In the genomic region with DNA sequence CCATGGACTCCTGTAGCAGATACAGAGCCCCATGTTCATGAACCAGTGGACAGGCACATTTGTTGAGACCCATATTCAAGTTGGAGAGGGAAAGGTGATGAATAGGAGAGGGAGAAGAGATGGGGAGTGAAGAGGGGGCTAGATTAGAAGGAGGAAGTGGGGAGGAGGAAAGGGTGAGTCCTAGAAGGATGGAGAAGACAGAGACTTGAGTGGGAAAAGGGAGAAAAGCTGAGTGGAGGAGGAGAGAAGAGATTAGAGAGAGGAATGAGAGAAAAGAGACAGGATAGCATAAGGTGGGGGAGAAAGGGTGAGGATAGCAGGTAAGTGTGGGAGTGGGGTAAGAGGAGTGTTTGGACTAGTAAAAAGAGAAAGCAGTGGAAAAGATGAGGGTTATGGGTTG, we compare ENCODE assay signal across 22 cellular contexts. TPM values are rescaled to one million over a fixed set of nuclear protein-coding genes. Genes with fewer than 3 reads are reported as not detected.
DNase-seq lines count a peak whose midpoint lies in the region; ATAC-seq, FAIRE-seq and TF ChIP-seq lines count a peak whose summit lies in the region.
"Had no signal": no experiment of that assay in that cellular context is flagged by ENCODE, and none has a peak within 500 bp of the region (broad histone marks: within the 10 kb centered on the region; RNA-seq: fewer than 3 reads in every experiment).

No MANE protein-coding gene starts in this region.

- no peak for TF ChIP-seq RAD21 in K562 (CRISPR knock-in tag; conservative IDR thresholded peaks at IDR 0.05 in 1 of 2, IDR thresholded peaks at IDR 0.05 in 1 of 2)

- peaks cover 9 to 32% of the 10 kb centered on the region in 2 experiments; a peak in 4 of 5 replicates for H3K27me3 ChIP-seq in K562 (ENCODE audit: control insufficient read depth in 2 of 2, insufficient read depth in 2 of 2, low read length in 2 of 2)
- H3K27me3 ChIP-seq in mesendoderm (ENCODE audit: insufficient read depth, low read length, poor library complexity) = no peaks in the 10 kb centered on the region

- H2BK5ac ChIP-seq in mesendoderm (ENCODE audit: low read length) = no peak overlapping the region

- intact Hi-C loops in K562 (cut with micrococcal nuclease) = loop anchor here (5.0 kb wide), 1 partner anchor 185 kb away; no protein-coding TSS in a partner anchor
- intact Hi-C loops in left cardiac atrium (cut with DNase I) = no loop called here

- no peaks in the 10 kb centered on the region for H3K79me1 ChIP-seq in mesendoderm (ENCODE audit: low read length)

- H3K36me3 ChIP-seq in HEK293 (ENCODE audit: control insufficient read depth in 2 of 2, insufficient read depth in 1 of 2, low read length in 2 of 2) (no peaks in the 10 kb centered on the region), K562 (ENCODE audit: control insufficient read depth, insufficient read depth, low read length) (no peaks in the 10 kb centered on the region), mesendoderm (ENCODE audit: control insufficient read depth, insufficient read depth, low read length) (no peaks in the 10 kb centered on the region)

- no peak overlapping the region for H3K9ac ChIP-seq in K562 (ENCODE audit: insufficient read depth in 1 of 2, low read depth in 2 of 2, low read length in 2 of 2)
- no peak overlapping the region for H3K9ac ChIP-seq in mesendoderm (ENCODE audit: low read length)

- H3K79me2 ChIP-seq in K562 (ENCODE audit: control insufficient read depth, insufficient read depth, low read length) (no peaks in the 10 kb centered on the region), mesendoderm (ENCODE audit: control insufficient read depth, insufficient read depth, low read length) (no peaks in the 10 kb centered on the region)

- no peak overlapping the region for H3K4me3 ChIP-seq in HEK293 (ENCODE audit: low read depth, low read length)
- H3K4me3 ChIP-seq in K562 = no peak overlapping the region
- no peak overlapping the region for H3K4me3 ChIP-seq in mesendoderm (ENCODE audit: low read length)

- peak; percentile 59 to 67 for DNase-seq in NCI-H524 (lab: John Stamatoyannopoulos, UW)
- no peak for DNase-seq in NCI-H524 treated with DMSO at 0.1 percent for 48 hours (lab: John Stamatoyannopoulos, UW)
- DNase-seq in K562 (ENCODE audit: extremely low read depth in 1 of 4, low spot score in 3 of 4) = no peak
- DNase-seq in mesendoderm = no peak
- no peak for DNase-seq in left cardiac atrium
- DNase-seq in 8988T = no peak
- DNase-seq in H54 (ENCODE audit: insufficient read length, low spot score) = no peak
- DNase-seq: C1 segment of cervical spinal cord; Calu3; CD4-positive, alpha-beta memory T cell; COR-L47; DMS53; DMS79 treated with DMSO at 0.1 percent for 48 hours; GF-D8; GOT3; H7; HCEC 1CT had no signal

- no peaks in the 10 kb centered on the region for H3K9me3 ChIP-seq in HEK293 (ENCODE audit: control insufficient read depth, insufficient read depth, low read depth, low read length)
- H3K9me3 ChIP-seq in K562 (replicated peaks; ENCODE audit: control insufficient read depth, insufficient read depth, low read depth, low read length) = no peaks in the 10 kb centered on the region

- peak overlapping the region; percentile 65 for H2AK5ac ChIP-seq in mesendoderm (ENCODE audit: low read length)

- FAIRE-seq in K562 (lab: Jason Lieb, UNC) (no peak), H54 (lab: Jason Lieb, UNC) (no peak)
- FAIRE-seq: GM12891, GM18507 had no signal

- H4K20me1 ChIP-seq in K562 (replicated peaks; ENCODE audit: control insufficient read depth, insufficient read depth, low read length) = peaks cover 26% of the 10 kb centered on the region

- no peak overlapping the region for H3K4ac ChIP-seq in mesendoderm (ENCODE audit: low read depth, low read length)

- no peak overlapping the region for H2BK15ac ChIP-seq in mesendoderm (replicated peaks; ENCODE audit: low read depth)

- TF ChIP-seq CTCF in HEK293 (tag by site-specific recombination; IDR thresholded peaks at IDR 0.05) = no peak
- no peak for TF ChIP-seq CTCF in K562 (IDR thresholded peaks at IDR 0.05 in 2 of 3, conservative IDR thresholded peaks at IDR 0.05 in 1 of 3; ENCODE audit: insufficient read depth in 2 of 3, low read depth in 1 of 3, low read length in 3 of 3)

- POLR2A ChIA-PET in HEK293 (lab: Yijun Ruan, JAX) (no interaction called here), K562 (lab: Yijun Ruan, JAX) (no interaction called here)

- no peak overlapping the region for H4K8ac ChIP-seq in mesendoderm (ENCODE audit: low read depth, low read length)

- H3K9me1 ChIP-seq in K562 (ENCODE audit: control insufficient read depth, insufficient read depth, low read length) = no peaks in the 10 kb centered on the region

- in situ Hi-C loops in K562 (cut with MboI) = no loop called here

- H3K4me1 ChIP-seq in HEK293 (ENCODE audit: control insufficient read depth, insufficient read depth, low read length) (no peaks in the 10 kb centered on the region), K562 (replicated peaks in 1 of 2; ENCODE audit: control insufficient read depth in 2 of 2, insufficient read depth in 2 of 2, low read length in 2 of 2) (peaks cover 35 to 45% of the 10 kb centered on the region in 2 experiments), mesendoderm (ENCODE audit: control insufficient read depth, low read depth, low read length) (peaks cover 15% of the 10 kb centered on the region)

- no peak for TF ChIP-seq EP300 in K562 (IDR thresholded peaks at IDR 0.05; ENCODE audit: low read length)

- no peak overlapping the region for H3K56ac ChIP-seq in mesendoderm (ENCODE audit: low read length)

- no peak overlapping the region for H3K18ac ChIP-seq in mesendoderm (ENCODE audit: low read length)

- H3K23ac ChIP-seq in mesendoderm (ENCODE audit: low read length) = no peak overlapping the region

- no peak overlapping the region for H4K5ac ChIP-seq in mesendoderm (ENCODE audit: low read length)

- H2BK120ac ChIP-seq in mesendoderm (ENCODE audit: low read depth, low read length) = no peak overlapping the region

- H3K4me2 ChIP-seq in K562 (ENCODE audit: insufficient read depth, low read length) (no peak overlapping the region), mesendoderm (ENCODE audit: low read length) (no peak overlapping the region)

- H3K27ac ChIP-seq in HEK293 (ENCODE audit: extremely low read depth, low read depth, low read length) (no peak overlapping the region), K562 (ENCODE audit: extremely low read depth, low read depth, low read length) (no peak overlapping the region), mesendoderm (ENCODE audit: low read depth, low read length) (no peak overlapping the region)

- ATAC-seq in K562 (no peak), left cardiac atrium (no peak)

- CTCF ChIA-PET in HEK293 (lab: Yijun Ruan, JAX) = interaction anchor here (0.7 to 1.3 kb wide), 4 partner anchors 85 to 167 kb away, joined by 4 to 7 read pairs (median 4); no protein-coding TSS in a partner anchor
- CTCF ChIA-PET in K562 (lab: Yijun Ruan, JAX; ENCODE audit: low intra/inter-chr PET ratio) = interaction anchor here (1.2 kb wide), 1 partner anchor 85 kb away, joined by 3 read pairs; no protein-coding TSS in a partner anchor

- TF ChIP-seq POLR2A in K562 (conservative IDR thresholded peaks at IDR 0.05) (no peak), H54 (IDR thresholded peaks at IDR 0.05; ENCODE audit: low read depth, low read length) (no peak)

- BruUV-seq in K562 (replicated peaks; lab: Mats Ljungman, UMichigan) = no TSS peak

- no peak overlapping the region for H2AFZ ChIP-seq in K562 (ENCODE audit: low read depth, low read length)

RNA-seq across cellular contexts. Expression of a gene that starts 4.9 kb away (rescaled TPM):
- 4.7 and 13.5 TPM in 2 replicates for total RNA-seq in K562 (2011; cell fraction: chromatin; rRNA removed; ENCODE audit: low replicate concordance)
- total RNA-seq in K562 (2011; cell fraction: nucleolus; rRNA removed) = 6.7 TPM in 2 replicates
- 6.2 and 10.1 TPM in 2 replicates for total RNA-seq in K562 (2011; cell fraction: nucleoplasm; rRNA removed)
- total RNA-seq in K562 (2014; rRNA removed) (0.45 and 0.69 TPM in 2 replicates), K562 (2014; rRNA removed; fragmentation: Illumina TruSeq; extraction: Trizol) (0.15 and 0.22 TPM in 2 replicates), K562 (2015; rRNA removed; fragmentation: Illumina TruSeq; extraction: Trizol) (0.14 and 0.19 TPM in 2 replicates), K562 (2021) (1.2 TPM in 2 replicates), left cardiac atrium (1 to 10 TPM; 1.2 to 4.1 TPM)
- polyA plus RNA-seq in K562 (2011; rRNA removed) (1.7 and 2.1 TPM in 2 replicates), K562 (2014; fragmentation: Illumina TruSeq; extraction: Trizol) (0.97 and 1.1 TPM in 2 replicates), K562 (2014; fragmentation: Nextera tagmentation; extraction: Ambion mirVana) (under 1 TPM; 0.01 to 0.17 TPM), K562 (2014; rRNA removed) (0.81 and 1.2 TPM in 2 replicates)
- 2.2 and 2.4 TPM in 2 replicates for polyA plus RNA-seq in K562 (2011; cell fraction: cytosol; rRNA removed)
- polyA plus RNA-seq in K562 (2011; cell fraction: nucleus; rRNA removed) = 6.8 and 7.2 TPM in 2 replicates
- 0.69 and 2.0 TPM in 2 replicates for polyA plus RNA-seq in K562 (2012)
- 1.4 and 1.8 TPM in 2 replicates for polyA minus RNA-seq in K562 (2011; rRNA and poly(A)+ RNA removed)
- 0.64 and 1.8 TPM in 2 replicates for polyA minus RNA-seq in K562 (2011; cell fraction: cytosol; rRNA and poly(A)+ RNA removed)
- 0.78 and 1.2 TPM in 2 replicates for polyA minus RNA-seq in K562 (2011; cell fraction: nucleus; rRNA and poly(A)+ RNA removed)
- polyA plus RNA-seq in mesendoderm (2013, experiment 1 of 2) = 0.59 TPM
- 0.73 TPM for polyA plus RNA-seq in mesendoderm (2013, experiment 2 of 2)
- total RNA-seq: Daoy had no signal
- polyA plus RNA-seq: CD4-positive, alpha-beta memory T cell had no signal

RNA-seq across cellular contexts. Expression of a gene that starts 27.2 kb away (rescaled TPM):
- total RNA-seq in K562 (2011; cell fraction: chromatin; rRNA removed; ENCODE audit: low replicate concordance) = 76.8 and 166 TPM in 2 replicates
- 53.0 and 66.8 TPM in 2 replicates for total RNA-seq in K562 (2011; cell fraction: nucleolus; rRNA removed)
- total RNA-seq in K562 (2011; cell fraction: nucleoplasm; rRNA removed) = 66.9 and 71.0 TPM in 2 replicates
- 56.7 and 57.3 TPM in 2 replicates for total RNA-seq in K562 (2014; rRNA removed)
- total RNA-seq in K562 (2014; rRNA removed; fragmentation: Illumina TruSeq; extraction: Trizol) = 85.1 and 93.6 TPM in 2 replicates
- total RNA-seq in K562 (2015; rRNA removed; fragmentation: Illumina TruSeq; extraction: Trizol) = 66.2 and 69.9 TPM in 2 replicates
- 86.2 and 88.6 TPM in 2 replicates for total RNA-seq in K562 (2021)
- polyA plus RNA-seq in K562 (2011; rRNA removed) = 78.6 and 92.9 TPM in 2 replicates
- polyA plus RNA-seq in K562 (2011; cell fraction: cytosol; rRNA removed) = 36.1 and 60.3 TPM in 2 replicates
- 75.1 and 97.6 TPM in 2 replicates for polyA plus RNA-seq in K562 (2011; cell fraction: nucleus; rRNA removed)
- polyA plus RNA-seq in K562 (2012) = 51.9 and 71.6 TPM in 2 replicates
- polyA plus RNA-seq in K562 (2014; fragmentation: Illumina TruSeq; extraction: Trizol) = 79.7 and 80.0 TPM in 2 replicates
- 10 to 100 TPM; 56.4 to 71.8 TPM for polyA plus RNA-seq in K562 (2014; fragmentation: Nextera tagmentation; extraction: Ambion mirVana)
- polyA plus RNA-seq in K562 (2014; rRNA removed) = 60.4 and 65.3 TPM in 2 replicates
- polyA minus RNA-seq in K562 (2011; rRNA and poly(A)+ RNA removed) = 172 and 188 TPM in 2 replicates
- polyA minus RNA-seq in K562 (2011; cell fraction: cytosol; rRNA and poly(A)+ RNA removed) = 49.3 and 53.4 TPM in 2 replicates
- 31.1 and 63.0 TPM in 2 replicates for polyA minus RNA-seq in K562 (2011; cell fraction: nucleus; rRNA and poly(A)+ RNA removed)
- polyA plus RNA-seq in mesendoderm (2013, experiment 1 of 2) = 43.4 TPM
- 45.3 TPM for polyA plus RNA-seq in mesendoderm (2013, experiment 2 of 2)
- 10 to 100 TPM in 1 of 2 donors, 1 to 10 TPM in 1; 4.8 to 10.4 TPM for total RNA-seq in left cardiac atrium

RNA-seq across cellular contexts. Expression of a gene that starts 32.6 kb away (rescaled TPM):
- 100 and 119 TPM in 2 replicates for total RNA-seq in K562 (2011; cell fraction: chromatin; rRNA removed; ENCODE audit: low replicate concordance)
- total RNA-seq in K562 (2011; cell fraction: nucleolus; rRNA removed) = 57.0 and 69.7 TPM in 2 replicates
- 75.5 and 101 TPM in 2 replicates for total RNA-seq in K562 (2011; cell fraction: nucleoplasm; rRNA removed)
- total RNA-seq in K562 (2014; rRNA removed) (65.3 and 98.3 TPM in 2 replicates), K562 (2014; rRNA removed; fragmentation: Illumina TruSeq; extraction: Trizol) (43.8 and 47.5 TPM in 2 replicates), K562 (2015; rRNA removed; fragmentation: Illumina TruSeq; extraction: Trizol) (45.8 and 47.5 TPM in 2 replicates), K562 (2021) (68.2 and 77.0 TPM in 2 replicates), left cardiac atrium (10 to 100 TPM; 18.3 to 27.7 TPM)
- polyA plus RNA-seq in K562 (2011; rRNA removed) (48.0 and 70.5 TPM in 2 replicates), K562 (2014; fragmentation: Illumina TruSeq; extraction: Trizol) (85.6 and 91.7 TPM in 2 replicates), K562 (2014; fragmentation: Nextera tagmentation; extraction: Ambion mirVana) (1 to 10 TPM in 1 of 2 experiments, under 1 TPM in 1; 0.86 to 1.5 TPM), K562 (2014; rRNA removed) (49.1 and 51.3 TPM in 2 replicates)
- 52.7 and 56.9 TPM in 2 replicates for polyA plus RNA-seq in K562 (2011; cell fraction: cytosol; rRNA removed)
- 81.1 and 98.9 TPM in 2 replicates for polyA plus RNA-seq in K562 (2011; cell fraction: nucleus; rRNA removed)
- 50.7 and 56.4 TPM in 2 replicates for polyA plus RNA-seq in K562 (2012)
- 59.4 and 59.7 TPM in 2 replicates for polyA minus RNA-seq in K562 (2011; rRNA and poly(A)+ RNA removed)
- polyA minus RNA-seq in K562 (2011; cell fraction: cytosol; rRNA and poly(A)+ RNA removed) = 53.8 TPM in 2 replicates
- polyA minus RNA-seq in K562 (2011; cell fraction: nucleus; rRNA and poly(A)+ RNA removed) = 25.7 and 41.5 TPM in 2 replicates
- 94.9 TPM for polyA plus RNA-seq in mesendoderm (2013, experiment 1 of 2)
- 97.5 TPM for polyA plus RNA-seq in mesendoderm (2013, experiment 2 of 2)

RNA-seq across cellular contexts. Expression of a gene that starts 51.3 kb away (rescaled TPM):
- total RNA-seq in K562 (2011; cell fraction: chromatin; rRNA removed; ENCODE audit: low replicate concordance) = 0.51 and 1.1 TPM in 2 replicates
- 1.1 and 1.2 TPM in 2 replicates for total RNA-seq in K562 (2011; cell fraction: nucleolus; rRNA removed)
- 0.51 and 1.5 TPM in 2 replicates for total RNA-seq in K562 (2011; cell fraction: nucleoplasm; rRNA removed)
- total RNA-seq in K562 (2014; rRNA removed) = 1.00 and 1.1 TPM in 2 replicates
- total RNA-seq in K562 (2014; rRNA removed; fragmentation: Illumina TruSeq; extraction: Trizol) = 0.35 and 0.47 TPM in 2 replicates
- total RNA-seq in K562 (2015; rRNA removed; fragmentation: Illumina TruSeq; extraction: Trizol) = 0.40 and 0.45 TPM in 2 replicates
- 0.55 and 0.67 TPM in 2 replicates for total RNA-seq in K562 (2021)
- 0.47 and 0.99 TPM in 2 replicates for polyA plus RNA-seq in K562 (2011; rRNA removed)
- 0.13 and 1.7 TPM in 2 replicates for polyA plus RNA-seq in K562 (2011; cell fraction: cytosol; rRNA removed)
- polyA plus RNA-seq in K562 (2011; cell fraction: nucleus; rRNA removed) = 0.90 and 1.5 TPM in 2 replicates
- 0.29 and 0.72 TPM in 2 replicates for polyA plus RNA-seq in K562 (2012)
- polyA plus RNA-seq in K562 (2014; fragmentation: Illumina TruSeq; extraction: Trizol) = 0.70 and 0.91 TPM in 2 replicates
- polyA plus RNA-seq in K562 (2014; fragmentation: Nextera tagmentation; extraction: Ambion mirVana) = under 1 TPM; 0.13 to 0.45 TPM
- polyA plus RNA-seq in K562 (2014; rRNA removed) = 0.45 and 0.70 TPM in 2 replicates
- 0.09 and 1.0 TPM in 2 replicates for polyA minus RNA-seq in K562 (2011; rRNA and poly(A)+ RNA removed)
- 0.67 TPM in 1 of 2 replicates, not detected in the other for polyA minus RNA-seq in K562 (2011; cell fraction: cytosol; rRNA and poly(A)+ RNA removed)
- polyA minus RNA-seq in K562 (2011; cell fraction: nucleus; rRNA and poly(A)+ RNA removed) = 0.22 and 0.40 TPM in 2 replicates
- 0.27 TPM for polyA plus RNA-seq in mesendoderm (2013, experiment 1 of 2)
- polyA plus RNA-seq in mesendoderm (2013, experiment 2 of 2) = 0.24 TPM
- 100 to 1,000 TPM in 1 of 2 donors, 10 to 100 TPM in 1; 88.6 to 150 TPM for total RNA-seq in left cardiac atrium
- total RNA-seq: G401, H7 had no signal
- polyA plus RNA-seq: CD4-positive, alpha-beta memory T cell had no signal

RNA-seq across cellular contexts. Expression of a gene that starts 59.5 kb away (rescaled TPM):
- 10.7 and 19.2 TPM in 2 replicates for total RNA-seq in K562 (2011; cell fraction: chromatin; rRNA removed; ENCODE audit: low replicate concordance)
- 22.3 and 29.3 TPM in 2 replicates for total RNA-seq in K562 (2011; cell fraction: nucleolus; rRNA removed)
- total RNA-seq in K562 (2011; cell fraction: nucleoplasm; rRNA removed) = 18.2 and 26.1 TPM in 2 replicates
- total RNA-seq in K562 (2014; rRNA removed) (53.4 and 63.4 TPM in 2 replicates), K562 (2014; rRNA removed; fragmentation: Illumina TruSeq; extraction: Trizol) (46.3 and 50.9 TPM in 2 replicates), K562 (2015; rRNA removed; fragmentation: Illumina TruSeq; extraction: Trizol) (40.9 and 44.8 TPM in 2 replicates), K562 (2021) (51.7 and 65.1 TPM in 2 replicates), left cardiac atrium (100 to 1,000 TPM; 122 to 148 TPM)
- polyA plus RNA-seq in K562 (2011; rRNA removed) (79.2 and 82.6 TPM in 2 replicates), K562 (2014; fragmentation: Illumina TruSeq; extraction: Trizol) (44.4 and 45.6 TPM in 2 replicates), K562 (2014; fragmentation: Nextera tagmentation; extraction: Ambion mirVana) (100 to 1,000 TPM; 259 to 269 TPM), K562 (2014; rRNA removed) (78.2 and 78.5 TPM in 2 replicates)
- polyA plus RNA-seq in K562 (2011; cell fraction: cytosol; rRNA removed) = 99.8 and 123 TPM in 2 replicates
- 34.9 and 36.3 TPM in 2 replicates for polyA plus RNA-seq in K562 (2011; cell fraction: nucleus; rRNA removed)
- 80.4 and 81.0 TPM in 2 replicates for polyA plus RNA-seq in K562 (2012)
- polyA minus RNA-seq in K562 (2011; rRNA and poly(A)+ RNA removed) = 20.7 and 20.8 TPM in 2 replicates
- 8.3 and 12.1 TPM in 2 replicates for polyA minus RNA-seq in K562 (2011; cell fraction: cytosol; rRNA and poly(A)+ RNA removed)
- 7.4 and 8.0 TPM in 2 replicates for polyA minus RNA-seq in K562 (2011; cell fraction: nucleus; rRNA and poly(A)+ RNA removed)
- 64.1 TPM for polyA plus RNA-seq in mesendoderm (2013, experiment 1 of 2)
- 58.6 TPM for polyA plus RNA-seq in mesendoderm (2013, experiment 2 of 2)

Comparison
In these comparisons a context has a peak if more than half of its experiments do, and no peak if none do; other contexts are left out.
1. DNase-seq: peak in NCI-H524 (2 of 2); none in NCI-H524 treated with DMSO at 0.1 percent for 48 hours (single experiment), K562 (0 of 4), mesendoderm (single experiment), left cardiac atrium (single experiment), 8988T (single experiment) and H54 (single experiment).
2. RNA of a gene that starts 27.2 kb away (total RNA-seq): 53.0 to 166 TPM in K562; 4.8 to 10.4 TPM in left cardiac atrium; every median in the first group is over 4 times any median in the second.